In genomic region chr20:35092524-35093244, GRCh38 we compare ENCODE assay signal across 8 cellular contexts. TPM values are rescaled to one million over a fixed set of nuclear protein-coding genes. Genes with fewer than 3 reads are reported as not detected.
A peak's percentile ranks its signal among the peaks of the same experiment; 100 is the strongest.
DNase-seq lines count a peak whose midpoint lies in the region; ATAC-seq and TF ChIP-seq lines count a peak whose summit lies in the region.

Gene TRPC4AP (minus strand): TSS chr20:35092807. CDS start chr20:35092781, 26 bp downstream.

- peak; percentile 94 for ATAC-seq in GM18909 (IDR thresholded peaks at IDR 0.05; ENCODE audit: poor library complexity, unreplicated experiment)
- ATAC-seq in HG03175 (IDR thresholded peaks at IDR 0.05; ENCODE audit: unreplicated experiment) = peak; percentile 91

- peak within 1 kb of the TSS; percentile 100 for H3K27ac Mint-ChIP-seq in chondrocyte (ENCODE audit: unreplicated experiment)

- H3K9me3 Mint-ChIP-seq in chondrocyte (ENCODE audit: low read depth) = no peaks in the 10 kb centered on the region

- H3K4me3 Mint-ChIP-seq in chondrocyte (ENCODE audit: unreplicated experiment) = peak within 1 kb of the TSS; percentile 96

- H3K36me3 Mint-ChIP-seq in chondrocyte (ENCODE audit: low read depth) = peaks cover 4% of the 10 kb centered on the region

- DNase-seq in AML-193 (lab: John Stamatoyannopoulos, UW) (peak; percentile 76 to 87), NCI-H345 (lab: John Stamatoyannopoulos, UW) (peak; percentile 94), chondrocyte (ENCODE audit: low spot score) (peak; percentile 92), kidney glomerular epithelial cell (lab: John Stamatoyannopoulos, UW) (peak; percentile 80)
- peak; percentile 85 for DNase-seq in activated CD4-positive, alpha-beta T cell treated with anti-CD3 and anti-CD28 coated beads for 1 hour
- DNase-seq in stimulated activated CD4-positive, alpha-beta T cell treated with anti-CD3 and anti-CD28 coated beads, Interleukin-1b, Interleukin-23, amount 100 ng/mL, for 24 hours (ENCODE audit: low read depth in 4 of 4, low spot score in 1 of 4) = peak; percentile 65 to 79 (median 77)

- peaks cover 51% of the 10 kb centered on the region for H3K4me1 Mint-ChIP-seq in chondrocyte (ENCODE audit: low read depth)

- TF ChIP-seq CTCF in chondrocyte (IDR thresholded peaks at IDR 0.05) = peak; percentile 98

- H3K27me3 Mint-ChIP-seq in chondrocyte (ENCODE audit: low read depth) = no peaks in the 10 kb centered on the region

RNA-seq across cellular contexts. Expression of gene TRPC4AP, which starts in this region (rescaled TPM):
- total RNA-seq in chondrocyte = 83.4 to 118 TPM (median 112 TPM) in 3 replicates

Comparison
In these comparisons a context has a peak if more than half of its experiments do, and no peak if none do; other contexts are left out.
1. Peak in every context shown above with its lines: DNase-seq and ATAC-seq.